Comparison of ENCODE assay signal across 8 cellular contexts in the genomic region with DNA sequence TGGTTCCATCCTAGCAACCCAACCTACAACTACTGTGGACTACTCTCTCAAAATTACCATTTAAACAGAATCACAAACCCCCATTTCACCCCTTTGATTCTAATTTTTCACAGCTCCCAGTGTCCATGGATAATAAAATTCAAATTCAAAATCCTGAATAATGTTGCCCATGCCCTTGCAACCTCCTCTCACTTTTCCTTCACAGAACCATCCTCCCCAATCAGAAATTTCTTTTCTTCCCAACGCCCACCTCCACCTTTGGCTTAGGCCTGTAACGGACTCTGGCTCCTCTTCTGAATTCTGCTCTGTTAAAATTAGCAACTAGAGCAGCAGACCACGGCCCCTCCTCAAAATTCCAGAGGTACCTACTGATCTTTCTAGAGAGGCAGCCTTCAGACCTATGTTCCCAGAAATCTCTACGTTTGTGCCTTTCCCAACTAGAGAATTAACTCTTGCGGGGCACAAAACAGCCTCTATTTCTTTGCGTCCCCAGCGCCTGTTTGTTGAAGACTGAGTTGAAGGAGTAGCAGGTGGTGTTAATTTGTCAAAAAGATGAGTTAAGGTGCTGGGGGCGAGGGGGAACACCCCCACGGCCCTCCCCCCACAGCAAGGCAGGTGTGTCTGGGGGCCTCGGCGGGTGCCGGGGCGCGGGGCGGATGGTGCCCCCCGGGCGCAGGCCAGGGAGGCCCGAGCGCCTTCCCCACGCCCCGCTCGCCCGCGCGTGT. TPM values are rescaled to one million over a fixed set of nuclear protein-coding genes. Genes with fewer than 3 reads are reported as not detected.
DNase-seq lines count a peak whose midpoint lies in the region; ATAC-seq, FAIRE-seq and TF ChIP-seq lines count a peak whose summit lies in the region.

No MANE protein-coding gene starts in this region.

- H3K27me3 ChIP-seq in SK-N-SH (ENCODE audit: insufficient read depth) = no peaks in the 10 kb centered on the region
- no peaks in the 10 kb centered on the region for H3K27me3 ChIP-seq in gastroesophageal sphincter
- no peaks in the 10 kb centered on the region for H3K27me3 ChIP-seq in small intestine (ENCODE audit: control insufficient read depth in 2 of 2, insufficient read depth in 2 of 2, low read length in 2 of 2)

- H3K9me3 Mint-ChIP-seq in activated CD4-positive, alpha-beta T cell treated with anti-CD3 and anti-CD28 coated beads, Interleukin-2, amount 10 ng/mL, durations not matched to agents 24 days and 14 days = no peaks in the 10 kb centered on the region

- H3K79me2 ChIP-seq in SK-N-SH (ENCODE audit: insufficient read depth) = peaks cover 39% of the 10 kb centered on the region

- H3K27me3 Mint-ChIP-seq in activated CD4-positive, alpha-beta T cell treated with anti-CD3 and anti-CD28 coated beads, Interleukin-2, amount 10 ng/mL, durations not matched to agents 24 days and 14 days = peaks cover 33% of the 10 kb centered on the region

- CTCF ChIA-PET in SK-N-SH (lab: Yijun Ruan, JAX) = interaction anchor here (0.9 to 2.4 kb wide), 2 partner anchors 48 to 135 kb away, joined by 3 to 10 read pairs; no protein-coding TSS in a partner anchor

- H2AFZ ChIP-seq in SK-N-SH (ENCODE audit: low read depth) = peak overlapping the region; percentile 74

- H3K27ac ChIP-seq in SK-N-SH (ENCODE audit: low read depth in 2 of 2, low read length in 1 of 2) (peak overlapping the region; percentile 85 to 88), gastroesophageal sphincter (peak overlapping the region; percentile 92 to 99 (median 98)), small intestine (ENCODE audit: low read depth in 1 of 2, low read length in 1 of 2) (peak overlapping the region; percentile 50 to 94)

- TF ChIP-seq RAD21 in SK-N-SH (IDR thresholded peaks at IDR 0.05; ENCODE audit: low read length) = no peak

- POLR2A ChIA-PET in SK-N-SH (lab: Yijun Ruan, JAX) = no interaction called here

- no peaks in the 10 kb centered on the region for H3K9me2 ChIP-seq in SK-N-SH

- TF ChIP-seq CTCF in SK-N-SH (IDR thresholded peaks at IDR 0.05) (no peak), gastroesophageal sphincter (IDR thresholded peaks at IDR 0.05) (no peak)

- H3K36me3 ChIP-seq in SK-N-SH (replicated peaks in 1 of 2; ENCODE audit: control insufficient read depth in 1 of 2, insufficient read depth in 2 of 2, low read length in 1 of 2) (no peaks in the 10 kb centered on the region), gastroesophageal sphincter (no peaks in the 10 kb centered on the region), small intestine (ENCODE audit: control insufficient read depth in 2 of 2, insufficient read depth in 2 of 2, low read length in 2 of 2) (no peaks in the 10 kb centered on the region)

- TF ChIP-seq EP300 in SK-N-SH (IDR thresholded peaks at IDR 0.05; ENCODE audit: borderline replicate concordance in 1 of 2, low read depth in 1 of 2, low read length in 1 of 2) (no peak), gastroesophageal sphincter (IDR thresholded peaks at IDR 0.05) (no peak)

- FAIRE-seq in small intestine (lab: Jason Lieb, UNC) = no peak

- ATAC-seq in gastroesophageal sphincter (peak; percentile 3), GM21825 (IDR thresholded peaks at IDR 0.05; ENCODE audit: unreplicated experiment) (no peak)

- no peak for TF ChIP-seq POLR2A in gastroesophageal sphincter (IDR thresholded peaks at IDR 0.05)

- no peaks in the 10 kb centered on the region for H3K9me3 ChIP-seq in SK-N-SH
- H3K9me3 ChIP-seq in gastroesophageal sphincter = no peaks in the 10 kb centered on the region
- no peaks in the 10 kb centered on the region for H3K9me3 ChIP-seq in small intestine (ENCODE audit: control insufficient read depth, low read depth)

- H3K27ac Mint-ChIP-seq in activated CD4-positive, alpha-beta T cell treated with anti-CD3 and anti-CD28 coated beads, Interleukin-2, amount 10 ng/mL, durations not matched to agents 24 days and 14 days = peak overlapping the region; percentile 78

- WGBS in SK-N-SH (ENCODE audit: low lambda C conversion rate) = 56% methylated on average over 7 of the region's 25 CpGs
- WGBS in gastroesophageal sphincter (ENCODE audit: low coverage in 1 of 2), 2 donors = 12 to 23% methylated on average over 4 to 6 of the region's 25 CpGs
- WGBS in small intestine, 3 donors = 8 to 12% (median 8%) methylated on average over 16 to 25 of the region's 25 CpGs

- H3K4me3 ChIP-seq in SK-N-SH (ENCODE audit: low read depth in 2 of 2, low read length in 1 of 2) = peak overlapping the region; percentile 85
- peak overlapping the region; percentile 67 to 89 for H3K4me3 ChIP-seq in gastroesophageal sphincter
- H3K4me3 ChIP-seq in small intestine (ENCODE audit: low read depth in 1 of 2, low read length in 2 of 2) = peak overlapping the region; percentile 83 to 93

- DNase-seq in activated CD4-positive, alpha-beta T cell treated with anti-CD3 and anti-CD28 coated beads, Interleukin-2, amount 10 ng/mL, durations not matched to agents 24 days and 14 days = no peak
- DNase-seq in activated CD4-positive, alpha-beta T cell treated with anti-CD3 and anti-CD28 coated beads for 4 hours = no peak
- DNase-seq in SK-N-SH = no peak
- no peak for DNase-seq in small intestine
- DNase-seq in DMS153 treated with DMSO at 0.1 percent for 48 hours (lab: John Stamatoyannopoulos, UW; ENCODE audit: unreplicated experiment) = no peak
- no peak for DNase-seq in KBM-7

- peaks cover 2% of the 10 kb centered on the region for H3K36me3 Mint-ChIP-seq in activated CD4-positive, alpha-beta T cell treated with anti-CD3 and anti-CD28 coated beads, Interleukin-2, amount 10 ng/mL, durations not matched to agents 24 days and 14 days (ENCODE audit: low read depth)

- H3K4me3 Mint-ChIP-seq in activated CD4-positive, alpha-beta T cell treated with anti-CD3 and anti-CD28 coated beads, Interleukin-2, amount 10 ng/mL, durations not matched to agents 24 days and 14 days = peak overlapping the region; percentile 78

- peaks cover 22% of the 10 kb centered on the region for H3K4me1 Mint-ChIP-seq in activated CD4-positive, alpha-beta T cell treated with anti-CD3 and anti-CD28 coated beads, Interleukin-2, amount 10 ng/mL, durations not matched to agents 24 days and 14 days

- H3K4me1 ChIP-seq in SK-N-SH (ENCODE audit: control insufficient read depth in 1 of 2, insufficient read depth in 2 of 2, low read depth in 1 of 2, low read length in 1 of 2) (peaks cover 3 to 4% of the 10 kb centered on the region in 2 experiments; a peak in 3 of 4 replicates), gastroesophageal sphincter (peaks cover 8 to 54% (median 10%) of the 10 kb centered on the region in 3 donors), small intestine (ENCODE audit: control insufficient read depth in 2 of 2, insufficient read depth in 1 of 2, low read depth in 1 of 2, low read length in 1 of 2) (peaks cover 0 to 3% of the 10 kb centered on the region in 2 donors)

- intact Hi-C loops in activated CD4-positive, alpha-beta T cell treated with anti-CD3 and anti-CD28 coated beads, Interleukin-2, amount 10 ng/mL, durations not matched to agents 24 days and 14 days (cut with micrococcal nuclease) = loop anchor here (1.0 to 2.0 kb wide), 3 partner anchors 48 to 280 kb away; a partner anchor contains a TSS

- H3F3A ChIP-seq in SK-N-SH (replicated peaks; ENCODE audit: insufficient read depth) = peaks cover 8% of the 10 kb centered on the region

- in situ Hi-C loops in KBM-7 (cut with MboI; ENCODE audit: low pct_unique_long_range_greater_than_20kb, low sequenced_read_pairs) = no loop called here

- H3K9ac ChIP-seq in SK-N-SH = peak overlapping the region; percentile 92

- no peaks in the 10 kb centered on the region for H4K20me1 ChIP-seq in SK-N-SH (ENCODE audit: insufficient read depth)

- peak overlapping the region; percentile 88 for H3K4me2 ChIP-seq in SK-N-SH

TF ChIP-seq in SK-N-SH, 30 proteins besides CTCF, POLR2A, EP300 and RAD21:
- no peak for TF ChIP-seq RCOR1 (IDR thresholded peaks at IDR 0.05; ENCODE audit: low read length)
TF ChIP-seq in SK-N-SH: peak in this region for 0.

RNA-seq across cellular contexts. Expression of a gene that starts 0.4 kb away (rescaled TPM):
- 17.9 and 19.1 TPM in 2 replicates for total RNA-seq in activated CD4-positive, alpha-beta T cell treated with anti-CD3 and anti-CD28 coated beads, Interleukin-2, amount 10 ng/mL, durations not matched to agents 24 days and 14 days
- polyA plus RNA-seq in SK-N-SH (2012; rRNA removed) (8.5 and 12.2 TPM in 2 replicates), small intestine (10 to 100 TPM in 1 of 3 donors, 1 to 10 TPM in 2; 2.0 to 21.9 (median 5.1) TPM)
- 14.8 and 15.1 TPM in 2 replicates for polyA plus RNA-seq in SK-N-SH (2012; cell fraction: cytosol; rRNA removed)
- polyA plus RNA-seq in SK-N-SH (2012; cell fraction: nucleus; rRNA removed) = 3.6 and 7.8 TPM in 2 replicates
- total RNA-seq in gastroesophageal sphincter = 100 to 1,000 TPM; 318 to 496 (median 327) TPM

Comparison
In these comparisons a context has a peak if more than half of its experiments do, and no peak if none do; other contexts are left out.
1. RNA of a gene that starts 0.4 kb away (total RNA-seq): 318 to 496 TPM in gastroesophageal sphincter; 17.9 to 19.1 TPM in activated CD4-positive, alpha-beta T cell treated with anti-CD3 and anti-CD28 coated beads, Interleukin-2, amount 10 ng/mL, durations not matched to agents 24 days and 14 days; every median in the first group is over 10 times any median in the second.
2. Peak in every context shown above with its lines, with median percentiles within 50 percentile points of each other: H3K27ac ChIP-seq and H3K4me3 ChIP-seq.